ENCODE assay signal across 3 cellular contexts in the genomic region with DNA sequence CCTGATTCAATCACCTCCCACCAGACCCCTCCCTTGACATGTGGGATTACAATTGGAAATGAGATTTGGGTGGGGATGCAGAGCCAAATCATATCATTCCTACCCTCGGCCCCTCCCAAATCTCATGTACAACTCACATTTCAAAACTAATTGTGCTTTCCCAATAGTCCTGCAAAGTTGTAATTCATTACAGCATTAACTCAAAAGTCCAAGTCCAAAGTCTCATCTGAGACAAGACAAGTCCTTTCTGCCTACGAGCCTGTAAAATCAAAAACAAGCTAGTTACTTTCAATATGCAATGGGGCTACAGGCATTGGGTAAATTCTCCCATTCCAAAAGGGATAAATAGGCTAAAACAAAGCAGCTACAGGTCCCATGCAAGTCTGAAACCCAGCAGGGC.
"Had no signal": no experiment of that assay in that cellular context is flagged by ENCODE, and none has a peak within 500 bp of the region (broad histone marks: within the 10 kb centered on the region; RNA-seq: fewer than 3 reads in every experiment).

No MANE protein-coding gene starts in this region.

- DNase-seq: GDM1, GF-D8 had no signal

- ATAC-seq: GM12878 had no signal

- H3K4me3 ChIP-seq: GM12878 had no signal
